Comparison of ENCODE assay signal across 14 cellular contexts in the genomic region with DNA sequence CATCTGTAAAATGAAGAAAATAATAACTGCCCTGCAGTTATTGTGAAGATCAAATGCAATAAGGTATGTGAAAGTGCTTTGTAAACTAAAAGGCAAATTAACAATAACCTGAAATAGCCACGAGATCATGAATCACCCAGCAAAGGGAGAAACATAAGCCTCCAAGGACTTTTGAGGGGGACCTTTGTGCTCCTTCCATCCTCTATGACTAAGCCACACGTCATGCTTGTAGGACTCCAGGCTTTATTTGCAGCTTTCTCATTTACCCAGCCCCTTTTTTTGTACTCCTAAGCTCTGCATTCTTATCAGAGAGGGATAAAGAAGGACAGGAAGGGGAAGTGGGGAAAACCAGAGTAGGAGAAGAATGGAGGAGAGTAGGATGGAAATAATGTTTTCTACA.
DNase-seq lines count a peak whose midpoint lies in the region; ATAC-seq and TF ChIP-seq lines count a peak whose summit lies in the region.
"Had no signal": no experiment of that assay in that cellular context is flagged by ENCODE, and none has a peak within 500 bp of the region (broad histone marks: within the 10 kb centered on the region; RNA-seq: fewer than 3 reads in every experiment).

No MANE protein-coding gene starts in this region.

- H3K27me3 ChIP-seq in ACC112 (ENCODE audit: insufficient read depth, low read length) (peaks cover 8% of the 10 kb centered on the region; the same call in 1 of the 2 replicates), hepatocyte (no peaks in the 10 kb centered on the region), BE2C (no peaks in the 10 kb centered on the region)
- H3K27me3 ChIP-seq: ovary had no signal

- no peak overlapping the region for H3K4me2 ChIP-seq in hepatocyte

- no peaks in the 10 kb centered on the region for H3K9me3 ChIP-seq in hepatocyte (ENCODE audit: low read depth)
- no peaks in the 10 kb centered on the region for H3K9me3 ChIP-seq in BE2C
- H3K9me3 ChIP-seq: ovary had no signal

- H3K27ac ChIP-seq in ACC112 (ENCODE audit: low read depth, low read length) (peak overlapping the region; percentile 78), hepatocyte (peak overlapping the region; percentile 61)
- H3K27ac ChIP-seq: ovary had no signal

- no peaks in the 10 kb centered on the region for H3K9me2 ChIP-seq in hepatocyte (replicated peaks; ENCODE audit: insufficient read depth)

- WGBS in hepatocyte (ENCODE audit: low lambda C conversion rate, missing lambda C conversion rate), result 29% methylated on average over 2 of the region's 2 CpGs

- H2AFZ ChIP-seq in ACC112 (ENCODE audit: low read length, unreplicated experiment) (peak overlapping the region; percentile 34), hepatocyte (no peak overlapping the region)

- peak overlapping the region; percentile 48 for H3K27ac Mint-ChIP-seq in HFFc6

- H3K4me1 Mint-ChIP-seq in HFFc6 (ENCODE audit: low read depth), result peaks cover 21% of the 10 kb centered on the region; the same call in 1 of the 2 replicates

- H3K79me2 ChIP-seq in ACC112 (ENCODE audit: control insufficient read depth, insufficient read depth, low read length, unreplicated experiment), result no peaks in the 10 kb centered on the region
- H3K79me2 ChIP-seq in hepatocyte, result no peaks in the 10 kb centered on the region

- ATAC-seq in HG02973 (IDR thresholded peaks at IDR 0.05; ENCODE audit: unreplicated experiment), result no peak

- no peaks in the 10 kb centered on the region for H4K20me1 ChIP-seq in hepatocyte (ENCODE audit: insufficient read depth, poor library complexity, severe bottlenecking)

- H3K36me3 ChIP-seq in ACC112 (ENCODE audit: insufficient read depth, low read length), result no peaks in the 10 kb centered on the region
- no peaks in the 10 kb centered on the region for H3K36me3 ChIP-seq in hepatocyte (replicated peaks; ENCODE audit: insufficient read depth, low read depth)
- H3K36me3 ChIP-seq in BE2C, result no peaks in the 10 kb centered on the region
- H3K36me3 ChIP-seq: ovary had no signal

- H3K4me3 Mint-ChIP-seq in HFFc6, result peak overlapping the region; percentile 7; the same call in 1 of the 2 replicates

- H3K9me3 Mint-ChIP-seq in HFFc6, result no peaks in the 10 kb centered on the region

- H3K4me3 ChIP-seq in ACC112 (ENCODE audit: low read depth, low read length), result 0 out of 2 replicates have a peak overlapping the region, but pooled peaks have one; percentile 21
- H3K4me3 ChIP-seq in hepatocyte, result no peak overlapping the region
- H3K4me3 ChIP-seq in BE2C (ENCODE audit: low read depth, low read length), result no peak overlapping the region
- H3K4me3 ChIP-seq: ovary had no signal

- no peaks in the 10 kb centered on the region for H3K36me3 Mint-ChIP-seq in HFFc6 (ENCODE audit: low read depth)

- no peak for TF ChIP-seq CTCF in HFFc6 (IDR thresholded peaks at IDR 0.05)
- TF ChIP-seq CTCF in hepatocyte (IDR thresholded peaks at IDR 0.05; ENCODE audit: poor library complexity), result no peak
- TF ChIP-seq CTCF in BE2C (IDR thresholded peaks at IDR 0.05; ENCODE audit: low read depth, low read length), result no peak

- DNase-seq in HFFc6 (peak; percentile 54), amniotic stem cell (lab: John Stamatoyannopoulos, UW) (peak; percentile 20), hepatocyte (ENCODE audit: low spot score) (peak; percentile 64), DMS79 treated with DMSO at 0.1 percent for 48 hours (lab: John Stamatoyannopoulos, UW) (no peak), BE2C (no peak), DMS153 treated with DMSO at 0.1 percent for 48 hours (lab: John Stamatoyannopoulos, UW; ENCODE audit: unreplicated experiment) (no peak)
- DNase-seq: GOT3; head of caudate nucleus; KBM-7; ovary; SHP77 treated with DMSO at 0.1 percent for 48 hours; stimulated activated CD4-positive, alpha-beta T cell treated with anti-CD3 and anti-CD28 coated beads, Interleukin-4, amount 100 ng/mL, for 4 hours had no signal

- H3K4me1 ChIP-seq in ACC112 (ENCODE audit: control insufficient read depth, insufficient read depth, low read length, unreplicated experiment), result peaks cover 20% of the 10 kb centered on the region
- no peaks in the 10 kb centered on the region for H3K4me1 ChIP-seq in hepatocyte (ENCODE audit: insufficient read depth)
- no peaks in the 10 kb centered on the region; the same call in 1 of the 2 replicates for H3K4me1 ChIP-seq in BE2C

- H3K27me3 Mint-ChIP-seq in HFFc6 (ENCODE audit: insufficient read depth), result no peaks in the 10 kb centered on the region

Comparison
In these comparisons a context has a peak if more than half of its experiments do, and no peak if none do; other contexts are left out.
1. DNase-seq: peak in HFFc6 (single experiment), amniotic stem cell (single experiment) and hepatocyte (single experiment); none in DMS79 treated with DMSO at 0.1 percent for 48 hours (single experiment), BE2C (single experiment) and DMS153 treated with DMSO at 0.1 percent for 48 hours (single experiment).